In the genomic region with DNA sequence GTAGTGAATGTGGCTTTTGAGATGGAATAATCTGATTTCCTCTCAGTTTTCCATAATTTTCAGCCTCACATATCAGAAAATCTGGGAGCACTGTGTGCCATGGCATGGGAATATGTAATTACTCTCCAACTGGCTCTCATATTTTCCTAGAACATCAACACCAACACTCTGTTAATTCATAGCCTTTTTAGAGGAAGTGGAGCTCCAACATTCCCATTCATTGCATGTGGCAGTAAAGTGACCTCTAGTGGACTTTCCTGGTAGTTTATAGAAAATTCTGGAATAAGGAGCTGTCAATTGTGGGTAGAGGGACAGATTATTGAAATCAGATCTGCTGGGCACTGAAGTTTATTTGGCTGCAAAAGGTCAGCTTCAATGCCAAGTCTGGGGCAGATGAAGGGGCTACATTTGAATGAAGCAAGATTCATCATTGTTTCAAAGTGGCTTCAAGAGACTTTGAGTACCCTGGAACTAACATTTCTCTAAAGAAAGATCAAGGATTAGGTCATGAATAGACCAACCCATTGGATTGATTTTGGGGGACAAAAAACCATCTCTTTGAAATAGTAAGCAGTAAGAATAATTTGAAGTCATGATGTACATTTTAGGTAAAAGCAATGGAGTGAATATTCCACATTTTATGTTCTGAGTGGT, we compare ENCODE assay signal across 8 cellular contexts. TPM values are rescaled to one million over a fixed set of nuclear protein-coding genes. Genes with fewer than 3 reads are reported as not detected.
A peak's percentile ranks its signal among the peaks of the same experiment; 100 is the strongest.
DNase-seq lines count a peak whose midpoint lies in the region; ATAC-seq and TF ChIP-seq lines count a peak whose summit lies in the region.

No MANE protein-coding gene starts in this region.

- TF ChIP-seq EP300 in transverse colon (IDR thresholded peaks at IDR 0.05; ENCODE audit: low read depth), result no peak

- no peaks in the 10 kb centered on the region for H3K27me3 Mint-ChIP-seq in IgD-negative memory B cell

- peak; percentile 64 for DNase-seq in DMS53 treated with DMSO at 0.1 percent for 48 hours (lab: John Stamatoyannopoulos, UW; ENCODE audit: unreplicated experiment)
- DNase-seq in WERI-Rb-1, result no peak
- peak; percentile 63 for DNase-seq in iPS-NIHi11 (ENCODE audit: low spot score)
- DNase-seq in transverse colon, result no peak
- DNase-seq in 8988T, result no peak
- no peak for DNase-seq in NCI-H774 (lab: John Stamatoyannopoulos, UW)

- no peak for ATAC-seq in HG03442 (IDR thresholded peaks at IDR 0.05; ENCODE audit: unreplicated experiment)

- H3K9me3 ChIP-seq in WERI-Rb-1 (ENCODE audit: severe bottlenecking), result no peaks in the 10 kb centered on the region
- H3K9me3 ChIP-seq in transverse colon, result no peaks in the 10 kb centered on the region

- H3K27ac ChIP-seq in WERI-Rb-1 (no peak overlapping the region), transverse colon (no peak overlapping the region)

- no peaks in the 10 kb centered on the region for H3K36me3 ChIP-seq in WERI-Rb-1
- no peaks in the 10 kb centered on the region for H3K36me3 ChIP-seq in transverse colon

- peaks cover 20 to 29% (median 23%) of the 10 kb centered on the region in 3 donors for H3K4me1 Mint-ChIP-seq in IgD-negative memory B cell

- peak overlapping the region; percentile 59 to 96 (median 88) for H3K27ac Mint-ChIP-seq in IgD-negative memory B cell

- TF ChIP-seq CTCF in WERI-Rb-1 (IDR thresholded peaks at IDR 0.05; ENCODE audit: low read depth, low read length), result peak; percentile 48
- TF ChIP-seq CTCF in transverse colon (IDR thresholded peaks at IDR 0.05), result peak; percentile 52 to 68 (median 63)

- H3K4me3 ChIP-seq in WERI-Rb-1 (ENCODE audit: low read depth, low read length), result no peak overlapping the region
- H3K4me3 ChIP-seq in transverse colon, result no peak overlapping the region

- intact Hi-C loops in transverse colon (cut with DNase I; ENCODE audit: low total_unique reads), result no loop called here

- no peaks in the 10 kb centered on the region for H3K4me1 ChIP-seq in transverse colon

- H3K27me3 ChIP-seq in WERI-Rb-1 (ENCODE audit: insufficient read depth, low read depth, severe bottlenecking) (no peaks in the 10 kb centered on the region), transverse colon (no peaks in the 10 kb centered on the region)

- H3K9me3 Mint-ChIP-seq in IgD-negative memory B cell, result no peaks in the 10 kb centered on the region

- in situ Hi-C loops in transverse colon (cut with MboI; ENCODE audit: low pct_ligation_motif_present in 1 of 4, low pct_unique_long_range_greater_than_20kb in 1 of 4, low sequenced_read_pairs in 3 of 4), result loop anchor here in 3 of 4 donors (25.0 kb wide), 3 partner anchors 237 to 437 kb away; a partner anchor contains a TSS

- peak overlapping the region in 2 of 4 donors; percentile 38 to 56 for H3K4me3 Mint-ChIP-seq in IgD-negative memory B cell

- TF ChIP-seq POLR2A in transverse colon (IDR thresholded peaks at IDR 0.05), result no peak

- H3K36me3 Mint-ChIP-seq in IgD-negative memory B cell, result no peaks in the 10 kb centered on the region

RNA-seq across cellular contexts. Expression of a gene that starts 23.6 kb away (rescaled TPM):
- polyA plus RNA-seq in IgD-negative memory B cell, result 5.5 TPM
- total RNA-seq in transverse colon, result 1 to 10 TPM in 1 of 4 donors, under 1 TPM in 1, not detected in 2; 0.41 to 1.9 TPM

Comparison
In these comparisons a context has a peak if more than half of its experiments do, and no peak if none do; other contexts are left out.
1. DNase-seq: peak in DMS53 treated with DMSO at 0.1 percent for 48 hours (single experiment) and iPS-NIHi11 (single experiment); none in WERI-Rb-1 (single experiment), transverse colon (single experiment), 8988T (single experiment) and NCI-H774 (single experiment).